ENCODE assay signal across 31 cellular contexts in genomic region chr20:50254466-50255079, GRCh38.
"Had no signal": no experiment of that assay in that cellular context is flagged by ENCODE, and none has a peak within 500 bp of the region (broad histone marks: within the 10 kb centered on the region; RNA-seq: fewer than 3 reads in every experiment).

No MANE protein-coding gene starts in this region.

- ATAC-seq: activated naive CD4-positive, alpha-beta T cell treated with anti-CD3 and anti-CD28 coated beads, Interleukin-2, amount 50 U/mL, for 72 hours; activated T-cell treated with anti-CD3 and anti-CD28 coated beads, Interleukin-2, amount 50 U/mL, for 72 hours; gastroesophageal sphincter; heart right ventricle had no signal

- H3K27me3 ChIP-seq: ascending aorta, breast epithelium, cardiac muscle cell, colonic mucosa, dorsolateral prefrontal cortex, esophagus muscularis mucosa, gastroesophageal sphincter, heart right ventricle, hepatocyte had no signal

- H3K4me3 Mint-ChIP-seq: activated CD4-positive, alpha-beta memory T cell treated with anti-CD3 and anti-CD28 coated beads, Interleukin-2, amount 10 ng/mL, durations not matched to agents 7 days and 5 days; activated CD4-positive, alpha-beta T cell treated with anti-CD3 and anti-CD28 coated beads, Interleukin-2, amount 10 ng/mL, durations not matched to agents 7 days and 5 days; activated naive CD4-positive, alpha-beta T cell treated with anti-CD3 and anti-CD28 coated beads, Interleukin-2, amount 10 ng/mL, durations not matched to agents 7 days and 5 days; activated naive CD8-positive, alpha-beta T cell treated with anti-CD3 and anti-CD28 coated beads, Interleukin-2, amount 10 ng/mL, durations not matched to agents 7 days and 5 days; activated T-cell treated with anti-CD3 and anti-CD28 coated beads, Interleukin-2, amount 50 U/mL, for 24 hours; activated T-cell treated with anti-CD3 and anti-CD28 coated beads, Interleukin-2, amount 50 U/mL, for 72 hours; brain; dendritic cell treated with granulocyte-macrophage colony-stimulating factor and Interleukin-4, amounts not matched to agents 40 ng/mL and 50 ng/mL, for 4 days had no signal

- H3K36me3 Mint-ChIP-seq: activated naive CD4-positive, alpha-beta T cell treated with anti-CD3 and anti-CD28 coated beads, Interleukin-2, amount 10 ng/mL, durations not matched to agents 7 days and 5 days; activated naive CD4-positive, alpha-beta T cell treated with anti-CD3 and anti-CD28 coated beads, Interleukin-2, amount 50 U/mL, for 72 hours; activated naive CD8-positive, alpha-beta T cell treated with anti-CD3 and anti-CD28 coated beads, Interleukin-2, amount 10 ng/mL, durations not matched to agents 7 days and 5 days; brain had no signal

- H3K9me3 ChIP-seq: ascending aorta, breast epithelium, colonic mucosa, esophagus muscularis mucosa, gastroesophageal sphincter, heart right ventricle had no signal

- H3K4me3 ChIP-seq: ascending aorta, breast epithelium, cardiac muscle cell, colonic mucosa, dorsolateral prefrontal cortex, esophagus muscularis mucosa, gastroesophageal sphincter, heart right ventricle, hepatocyte had no signal

- H3K36me3 ChIP-seq: ascending aorta, breast epithelium, cardiac muscle cell, colonic mucosa, esophagus muscularis mucosa, gastroesophageal sphincter, heart right ventricle had no signal

- DNase-seq: activated CD4-positive, alpha-beta memory T cell treated with anti-CD3 and anti-CD28 coated beads, Interleukin-2, amount 10 ng/mL, durations not matched to agents 7 days and 5 days; activated CD4-positive, alpha-beta T cell treated with anti-CD3 and anti-CD28 coated beads for 1 hour; activated CD4-positive, alpha-beta T cell treated with anti-CD3 and anti-CD28 coated beads for 4 hours; activated CD4-positive, alpha-beta T cell treated with anti-CD3 and anti-CD28 coated beads, Interleukin-2, amount 10 ng/mL, durations not matched to agents 7 days and 5 days; activated CD4-positive, alpha-beta T cell treated with anti-CD3 and anti-CD28 coated beads, Interleukin-2, amount 50 U/mL, for 4 hours; activated CD8-positive, alpha-beta memory T cell treated with anti-CD3 and anti-CD28 coated beads, Interleukin-2, amount 50 U/mL, for 48 hours; activated gamma-delta T cell; activated naive CD4-positive, alpha-beta T cell; activated naive CD4-positive, alpha-beta T cell treated with anti-CD3 and anti-CD28 coated beads, Interleukin-2, amount 10 ng/mL, durations not matched to agents 7 days and 5 days; activated naive CD8-positive, alpha-beta T cell treated with anti-CD3 and anti-CD28 coated beads, Interleukin-2, amount 10 ng/mL, durations not matched to agents 7 days and 5 days; activated T-cell treated with anti-CD3 and anti-CD28 coated beads for 4 hours; activated T-cell treated with anti-CD3 and anti-CD28 coated beads, Interleukin-2, amount 50 U/mL, for 24 hours; activated T-cell treated with anti-CD3 and anti-CD28 coated beads, Interleukin-2, amount 50 U/mL, for 72 hours; central memory CD4-positive, alpha-beta T cell; cerebellar nuclear complex; colonic mucosa; dorsolateral prefrontal cortex; effector memory CD4-positive, alpha-beta T cell; erythroblast; foreskin melanocyte; heart right ventricle; T-helper 2 cell had no signal

- H3K27ac Mint-ChIP-seq: activated CD4-positive, alpha-beta memory T cell treated with anti-CD3 and anti-CD28 coated beads, Interleukin-2, amount 10 ng/mL, durations not matched to agents 7 days and 5 days; activated CD4-positive, alpha-beta T cell treated with anti-CD3 and anti-CD28 coated beads, Interleukin-2, amount 10 ng/mL, durations not matched to agents 7 days and 5 days; activated naive CD4-positive, alpha-beta T cell treated with anti-CD3 and anti-CD28 coated beads, Interleukin-2, amount 10 ng/mL, durations not matched to agents 7 days and 5 days; activated naive CD4-positive, alpha-beta T cell treated with anti-CD3 and anti-CD28 coated beads, Interleukin-2, amount 50 U/mL, for 72 hours; activated naive CD8-positive, alpha-beta T cell treated with anti-CD3 and anti-CD28 coated beads, Interleukin-2, amount 10 ng/mL, durations not matched to agents 7 days and 5 days; activated T-cell treated with anti-CD3 and anti-CD28 coated beads, Interleukin-2, amount 50 U/mL, for 24 hours; activated T-cell treated with anti-CD3 and anti-CD28 coated beads, Interleukin-2, amount 50 U/mL, for 72 hours; dendritic cell treated with granulocyte-macrophage colony-stimulating factor and Interleukin-4, amounts not matched to agents 40 ng/mL and 50 ng/mL, for 4 days had no signal

- H3K4me1 ChIP-seq: ascending aorta had no signal

- H3K4me2 ChIP-seq: hepatocyte had no signal

- H3K27ac ChIP-seq: ascending aorta, breast epithelium, cardiac muscle cell, colonic mucosa, dorsolateral prefrontal cortex, esophagus muscularis mucosa, gastroesophageal sphincter, heart right ventricle, hepatocyte had no signal

- H3K79me2 ChIP-seq: hepatocyte had no signal

- H3K27me3 Mint-ChIP-seq: activated T-cell treated with anti-CD3 and anti-CD28 coated beads, Interleukin-2, amount 50 U/mL, for 24 hours; dendritic cell treated with granulocyte-macrophage colony-stimulating factor and Interleukin-4, amounts not matched to agents 40 ng/mL and 50 ng/mL, for 4 days had no signal

- H3K9me3 Mint-ChIP-seq: activated CD4-positive, alpha-beta memory T cell treated with anti-CD3 and anti-CD28 coated beads, Interleukin-2, amount 10 ng/mL, durations not matched to agents 7 days and 5 days; activated CD4-positive, alpha-beta T cell treated with anti-CD3 and anti-CD28 coated beads, Interleukin-2, amount 10 ng/mL, durations not matched to agents 7 days and 5 days; activated naive CD4-positive, alpha-beta T cell treated with anti-CD3 and anti-CD28 coated beads, Interleukin-2, amount 10 ng/mL, durations not matched to agents 7 days and 5 days; activated naive CD4-positive, alpha-beta T cell treated with anti-CD3 and anti-CD28 coated beads, Interleukin-2, amount 50 U/mL, for 72 hours; activated naive CD8-positive, alpha-beta T cell treated with anti-CD3 and anti-CD28 coated beads, Interleukin-2, amount 10 ng/mL, durations not matched to agents 7 days and 5 days; activated T-cell treated with anti-CD3 and anti-CD28 coated beads, Interleukin-2, amount 50 U/mL, for 24 hours; activated T-cell treated with anti-CD3 and anti-CD28 coated beads, Interleukin-2, amount 50 U/mL, for 72 hours; dendritic cell treated with granulocyte-macrophage colony-stimulating factor and Interleukin-4, amounts not matched to agents 40 ng/mL and 50 ng/mL, for 4 days had no signal

- H2AFZ ChIP-seq: hepatocyte had no signal
